Comparison of ENCODE assay signal across 13 cellular contexts in genomic region chr2:65076345-65076710, GRCh38. TPM values are rescaled to one million over a fixed set of nuclear protein-coding genes. Genes with fewer than 3 reads are reported as not detected.
A peak's percentile ranks its signal among the peaks of the same experiment; 100 is the strongest.
DNase-seq lines count a peak whose midpoint lies in the region; TF ChIP-seq lines count a peak whose summit lies in the region.
"Had no signal": no experiment of that assay in that cellular context is flagged by ENCODE, and none has a peak within 500 bp of the region (broad histone marks: within the 10 kb centered on the region; RNA-seq: fewer than 3 reads in every experiment).

No MANE protein-coding gene starts in this region.

- peak overlapping the region; percentile 55 for H4K8ac ChIP-seq in mesenchymal stem cell (ENCODE audit: low read length)

- TF ChIP-seq EP300 in transverse colon (IDR thresholded peaks at IDR 0.05; ENCODE audit: low read depth): no peak

- no peaks in the 10 kb centered on the region for H3K9me3 Mint-ChIP-seq in activated naive CD4-positive, alpha-beta T cell treated with anti-CD3 and anti-CD28 coated beads, Interleukin-2, amount 10 ng/mL, durations not matched to agents 7 days and 5 days
- H3K9me3 Mint-ChIP-seq in activated naive CD4-positive, alpha-beta T cell treated with anti-CD3 and anti-CD28 coated beads for 36 hours: no peaks in the 10 kb centered on the region
- H3K9me3 Mint-ChIP-seq in chondrocyte (ENCODE audit: low read depth): no peaks in the 10 kb centered on the region
- H3K9me3 Mint-ChIP-seq: central memory CD8-positive, alpha-beta T cell; IgD-negative memory B cell had no signal

- peak overlapping the region; percentile 79 for H3K27ac Mint-ChIP-seq in activated naive CD4-positive, alpha-beta T cell treated with anti-CD3 and anti-CD28 coated beads, Interleukin-2, amount 10 ng/mL, durations not matched to agents 7 days and 5 days
- H3K27ac Mint-ChIP-seq in activated naive CD4-positive, alpha-beta T cell treated with anti-CD3 and anti-CD28 coated beads for 36 hours: no peak overlapping the region
- peak overlapping the region; percentile 74 for H3K27ac Mint-ChIP-seq in chondrocyte (ENCODE audit: unreplicated experiment)
- H3K27ac Mint-ChIP-seq: B cell, IgD-negative memory B cell had no signal

- no peak overlapping the region for H3K4me2 ChIP-seq in mesenchymal stem cell (ENCODE audit: low read length, poor library complexity, severe bottlenecking)

- no peak for DNase-seq in activated naive CD4-positive, alpha-beta T cell treated with anti-CD3 and anti-CD28 coated beads, Interleukin-2, amount 10 ng/mL, durations not matched to agents 7 days and 5 days
- no peak for DNase-seq in activated naive CD4-positive, alpha-beta T cell treated with anti-CD3 and anti-CD28 coated beads for 36 hours
- DNase-seq in chondrocyte (ENCODE audit: low spot score) (no peak), mesenchymal stem cell (peak; percentile 79), transverse colon (no peak), NCI-H146 treated with DMSO at 0.1 percent for 48 hours (lab: John Stamatoyannopoulos, UW; ENCODE audit: unreplicated experiment) (no peak), DMS79 (lab: John Stamatoyannopoulos, UW) (no peak), NCI-H748 (lab: John Stamatoyannopoulos, UW; ENCODE audit: unreplicated experiment) (no peak)
- DNase-seq: NCI-H510A had no signal

- H3K14ac ChIP-seq in mesenchymal stem cell (ENCODE audit: low read length in 2 of 2): no peak overlapping the region

- no peak overlapping the region for H2AFZ ChIP-seq in mesenchymal stem cell (ENCODE audit: low read depth, low read length)

- no peak overlapping the region for H2BK15ac ChIP-seq in mesenchymal stem cell (ENCODE audit: low read depth, poor library complexity, severe bottlenecking)

- 96% methylated on average over 2 of the region's 7 CpGs for WGBS in mesenchymal stem cell
- WGBS in transverse colon (ENCODE audit: low coverage in 1 of 2), 2 donors: 25 to 59% methylated on average over 1 to 7 of the region's 7 CpGs

- TF ChIP-seq CTCF in chondrocyte (IDR thresholded peaks at IDR 0.05) (no peak), transverse colon (IDR thresholded peaks at IDR 0.05) (no peak)

- peak overlapping the region; percentile 0 for H3K9ac ChIP-seq in mesenchymal stem cell (ENCODE audit: low read length)

- H3K18ac ChIP-seq in mesenchymal stem cell (ENCODE audit: low read depth in 1 of 2, low read length in 2 of 2): peak overlapping the region in 1 of 2 experiments; percentile 25

- H3K36me3 Mint-ChIP-seq in activated naive CD4-positive, alpha-beta T cell treated with anti-CD3 and anti-CD28 coated beads, Interleukin-2, amount 10 ng/mL, durations not matched to agents 7 days and 5 days: peaks cover 32% of the 10 kb centered on the region
- H3K36me3 Mint-ChIP-seq in activated naive CD4-positive, alpha-beta T cell treated with anti-CD3 and anti-CD28 coated beads for 36 hours (ENCODE audit: low read depth): peaks cover 7% of the 10 kb centered on the region
- H3K36me3 Mint-ChIP-seq in chondrocyte (ENCODE audit: low read depth): peaks cover 24% of the 10 kb centered on the region

- no peaks in the 10 kb centered on the region for H3K27me3 ChIP-seq in mesenchymal stem cell (ENCODE audit: control insufficient read depth in 1 of 2, insufficient read depth in 1 of 2, low read length in 2 of 2)
- no peaks in the 10 kb centered on the region for H3K27me3 ChIP-seq in transverse colon

- H3K27ac ChIP-seq in mesenchymal stem cell (ENCODE audit: low read length, poor library complexity, severe bottlenecking): peak overlapping the region; percentile 46
- peak overlapping the region; percentile 67 to 86 (median 80) for H3K27ac ChIP-seq in transverse colon

- in situ Hi-C loops in transverse colon (cut with MboI; ENCODE audit: low pct_ligation_motif_present in 1 of 4, low pct_unique_long_range_greater_than_20kb in 1 of 4, low sequenced_read_pairs in 3 of 4): no loop called here

- intact Hi-C loops in activated naive CD4-positive, alpha-beta T cell treated with anti-CD3 and anti-CD28 coated beads for 36 hours (cut with micrococcal nuclease): no loop called here
- intact Hi-C loops in transverse colon (cut with DNase I; ENCODE audit: low total_unique reads): no loop called here

- no peak overlapping the region for H3K4ac ChIP-seq in mesenchymal stem cell (ENCODE audit: low read depth in 1 of 2, low read length in 2 of 2)

- peaks cover 27% of the 10 kb centered on the region for H3K79me1 ChIP-seq in mesenchymal stem cell (replicated peaks; ENCODE audit: low read length, poor library complexity, severe bottlenecking)

- peaks cover 16% of the 10 kb centered on the region for H3K4me1 ChIP-seq in mesenchymal stem cell (ENCODE audit: control insufficient read depth, insufficient read depth, low read depth, low read length)
- peaks cover 15 to 27% (median 22%) of the 10 kb centered on the region in 4 donors for H3K4me1 ChIP-seq in transverse colon

- H3K36me3 ChIP-seq in mesenchymal stem cell (ENCODE audit: control insufficient read depth in 1 of 2, insufficient read depth in 2 of 2, low read depth in 1 of 2, low read length in 2 of 2) (peaks cover 54 to 87% of the 10 kb centered on the region in 2 experiments), transverse colon (peaks cover 0 to 7% (median 2%) of the 10 kb centered on the region in 4 donors)

- H2BK12ac ChIP-seq in mesenchymal stem cell (ENCODE audit: low read length in 2 of 2): no peak overlapping the region

- H3K9me3 ChIP-seq in mesenchymal stem cell (ENCODE audit: control insufficient read depth, low read length) (no peaks in the 10 kb centered on the region), transverse colon (no peaks in the 10 kb centered on the region)

- H2AK5ac ChIP-seq in mesenchymal stem cell (ENCODE audit: low read length, severe bottlenecking): no peak overlapping the region

- CTCF ChIA-PET in activated naive CD4-positive, alpha-beta T cell treated with anti-CD3 and anti-CD28 coated beads, Interleukin-2, amount 10 ng/mL, durations not matched to agents 7 days and 5 days (lab: Charles Lee): interaction anchor here (2.8 kb wide), 1 partner anchor 11 kb away, joined by 17 read pairs; no protein-coding TSS in a partner anchor
- CTCF ChIA-PET in activated naive CD4-positive, alpha-beta T cell treated with anti-CD3 and anti-CD28 coated beads for 36 hours (lab: Charles Lee): interaction anchor here (1.1 to 1.6 kb wide), 3 partner anchors 8 to 93 kb away, joined by 4 to 7 read pairs (median 6); no protein-coding TSS in a partner anchor

- no peak overlapping the region for H3K23ac ChIP-seq in mesenchymal stem cell (ENCODE audit: low read length in 2 of 2)

- H3K4me3 ChIP-seq in mesenchymal stem cell (ENCODE audit: insufficient read depth in 1 of 2, low read depth in 1 of 2, low read length in 2 of 2) (no peak overlapping the region), transverse colon (no peak overlapping the region)
- H3K4me3 ChIP-seq: lung had no signal

- no peaks in the 10 kb centered on the region for H3K27me3 Mint-ChIP-seq in activated naive CD4-positive, alpha-beta T cell treated with anti-CD3 and anti-CD28 coated beads, Interleukin-2, amount 10 ng/mL, durations not matched to agents 7 days and 5 days
- no peaks in the 10 kb centered on the region for H3K27me3 Mint-ChIP-seq in activated naive CD4-positive, alpha-beta T cell treated with anti-CD3 and anti-CD28 coated beads for 36 hours (ENCODE audit: low read depth)
- no peaks in the 10 kb centered on the region for H3K27me3 Mint-ChIP-seq in chondrocyte (ENCODE audit: low read depth)
- H3K27me3 Mint-ChIP-seq: B cell; central memory CD8-positive, alpha-beta T cell; IgD-negative memory B cell had no signal

- no peak overlapping the region for H2BK120ac ChIP-seq in mesenchymal stem cell (ENCODE audit: low read depth, low read length)

- no peak overlapping the region for H2BK5ac ChIP-seq in mesenchymal stem cell (ENCODE audit: low read depth, low read length, poor library complexity, severe bottlenecking)

- TF ChIP-seq POLR2A in transverse colon (IDR thresholded peaks at IDR 0.05): no peak

- no peak overlapping the region for H4K91ac ChIP-seq in mesenchymal stem cell (ENCODE audit: low read length)

- H3K4me1 Mint-ChIP-seq in activated naive CD4-positive, alpha-beta T cell treated with anti-CD3 and anti-CD28 coated beads, Interleukin-2, amount 10 ng/mL, durations not matched to agents 7 days and 5 days: peaks cover 2% of the 10 kb centered on the region
- no peaks in the 10 kb centered on the region for H3K4me1 Mint-ChIP-seq in activated naive CD4-positive, alpha-beta T cell treated with anti-CD3 and anti-CD28 coated beads for 36 hours (ENCODE audit: low read depth)
- peaks cover 28% of the 10 kb centered on the region for H3K4me1 Mint-ChIP-seq in chondrocyte (ENCODE audit: low read depth)
- H3K4me1 Mint-ChIP-seq: central memory CD8-positive, alpha-beta T cell had no signal

- H3K4me3 Mint-ChIP-seq in activated naive CD4-positive, alpha-beta T cell treated with anti-CD3 and anti-CD28 coated beads, Interleukin-2, amount 10 ng/mL, durations not matched to agents 7 days and 5 days: no peak overlapping the region
- H3K4me3 Mint-ChIP-seq in activated naive CD4-positive, alpha-beta T cell treated with anti-CD3 and anti-CD28 coated beads for 36 hours: no peak overlapping the region
- H3K4me3 Mint-ChIP-seq in chondrocyte (ENCODE audit: unreplicated experiment): no peak overlapping the region
- H3K4me3 Mint-ChIP-seq: B cell; central memory CD8-positive, alpha-beta T cell; IgD-negative memory B cell had no signal

RNA-seq across cellular contexts. Expression of gene CEP68, which starts 20.1 kb away (rescaled TPM):
- total RNA-seq in activated naive CD4-positive, alpha-beta T cell treated with anti-CD3 and anti-CD28 coated beads for 36 hours: 1 to 10 TPM; 6.0 to 7.3 TPM
- total RNA-seq in chondrocyte: 9.0 to 13.0 TPM (median 12.2 TPM) in 3 replicates
- 2.9 TPM for polyA plus RNA-seq in mesenchymal stem cell (2013, experiment 1 of 2)
- 3.2 TPM for polyA plus RNA-seq in mesenchymal stem cell (2013, experiment 2 of 2)
- 10 to 100 TPM; 11.6 to 32.2 (median 15.9) TPM for total RNA-seq in transverse colon

RNA-seq across cellular contexts. Expression of gene RAB1A, which starts 53.6 kb away (rescaled TPM):
- 10 to 100 TPM; 60.8 to 61.3 TPM for total RNA-seq in activated naive CD4-positive, alpha-beta T cell treated with anti-CD3 and anti-CD28 coated beads for 36 hours
- total RNA-seq in chondrocyte: 183 to 202 TPM (median 192 TPM) in 3 replicates
- 263 TPM for polyA plus RNA-seq in mesenchymal stem cell (2013, experiment 1 of 2)
- 275 TPM for polyA plus RNA-seq in mesenchymal stem cell (2013, experiment 2 of 2)
- total RNA-seq in transverse colon: 10 to 100 TPM; 16.9 to 98.3 (median 55.0) TPM
